ENCODE assay signal across 13 cellular contexts in genomic region chr6:47180633-47181032, GRCh38.
DNase-seq lines count a peak whose midpoint lies in the region; ATAC-seq and TF ChIP-seq lines count a peak whose summit lies in the region.
"Had no signal": no experiment of that assay in that cellular context is flagged by ENCODE, and none has a peak within 500 bp of the region (broad histone marks: within the 10 kb centered on the region; RNA-seq: fewer than 3 reads in every experiment).

No MANE protein-coding gene starts in this region.

- CTCF ChIA-PET in activated naive CD4-positive, alpha-beta T cell treated with anti-CD3 and anti-CD28 coated beads for 36 hours (lab: Charles Lee), result no interaction called here
- CTCF ChIA-PET in activated naive CD4-positive, alpha-beta T cell treated with anti-CD3 and anti-CD28 coated beads, Interleukin-2, amount 10 ng/mL, durations not matched to agents 7 days and 5 days (lab: Charles Lee), result no interaction called here
- CTCF ChIA-PET in T-cell (lab: Charles Lee), result no interaction called here

- no peaks in the 10 kb centered on the region for H3K4me1 Mint-ChIP-seq in activated naive CD4-positive, alpha-beta T cell treated with anti-CD3 and anti-CD28 coated beads for 36 hours (ENCODE audit: low read depth)
- no peaks in the 10 kb centered on the region for H3K4me1 Mint-ChIP-seq in activated naive CD4-positive, alpha-beta T cell treated with anti-CD3 and anti-CD28 coated beads, Interleukin-2, amount 10 ng/mL, durations not matched to agents 7 days and 5 days
- H3K4me1 Mint-ChIP-seq in T-cell, result no peaks in the 10 kb centered on the region

- POLR2A ChIA-PET in T-cell (lab: Charles Lee), result no interaction called here

- H3K27ac Mint-ChIP-seq in activated naive CD4-positive, alpha-beta T cell treated with anti-CD3 and anti-CD28 coated beads for 36 hours, result no peak overlapping the region
- H3K27ac Mint-ChIP-seq in activated naive CD4-positive, alpha-beta T cell treated with anti-CD3 and anti-CD28 coated beads, Interleukin-2, amount 10 ng/mL, durations not matched to agents 7 days and 5 days, result no peak overlapping the region
- H3K27ac Mint-ChIP-seq in T-cell, result no peak overlapping the region
- H3K27ac Mint-ChIP-seq: stimulated activated naive CD8-positive, alpha-beta T cell treated with anti-CD3 and anti-CD28 coated beads, Interleukin-15, Interleukin-2, amounts not matched to agents 100 ng/mL and 50 ng/mL, for 24 hours had no signal

- H3K27me3 Mint-ChIP-seq in activated naive CD4-positive, alpha-beta T cell treated with anti-CD3 and anti-CD28 coated beads for 36 hours (ENCODE audit: low read depth), result peaks cover 2% of the 10 kb centered on the region
- H3K27me3 Mint-ChIP-seq in activated naive CD4-positive, alpha-beta T cell treated with anti-CD3 and anti-CD28 coated beads, Interleukin-2, amount 10 ng/mL, durations not matched to agents 7 days and 5 days, result no peaks in the 10 kb centered on the region
- peaks cover 0 to 3% of the 10 kb centered on the region in 2 donors for H3K27me3 Mint-ChIP-seq in T-cell
- H3K27me3 Mint-ChIP-seq: stimulated activated naive CD8-positive, alpha-beta T cell treated with anti-CD3 and anti-CD28 coated beads, Interleukin-15, Interleukin-2, amounts not matched to agents 100 ng/mL and 50 ng/mL, for 24 hours had no signal

- peak; percentile 7 for DNase-seq in activated naive CD4-positive, alpha-beta T cell treated with anti-CD3 and anti-CD28 coated beads for 36 hours
- DNase-seq in activated naive CD4-positive, alpha-beta T cell treated with anti-CD3 and anti-CD28 coated beads, Interleukin-2, amount 10 ng/mL, durations not matched to agents 7 days and 5 days, result no peak
- peak; percentile 18 to 81 for DNase-seq in NCI-H1930 (lab: John Stamatoyannopoulos, UW)
- peak; percentile 93 for DNase-seq in epithelial cell of esophagus (ENCODE audit: low read depth)
- DNase-seq in skeletal muscle cell (ENCODE audit: low read depth), result peak; percentile 57
- no peak for DNase-seq in T-cell
- DNase-seq in DMS114 treated with DMSO at 0.1 percent for 48 hours (lab: John Stamatoyannopoulos, UW; ENCODE audit: unreplicated experiment), result no peak
- DNase-seq: caudate nucleus, left ventricle myocardium inferior, NCI-H1417 treated with DMSO at 0.1 percent for 48 hours, ovary had no signal

- H3K4me3 ChIP-seq in epithelial cell of esophagus (ENCODE audit: low read length) (no peak overlapping the region), skeletal muscle cell (ENCODE audit: low read depth, low read length) (no peak overlapping the region)
- H3K4me3 ChIP-seq: left ventricle myocardium inferior, ovary had no signal

- H3K36me3 Mint-ChIP-seq in activated naive CD4-positive, alpha-beta T cell treated with anti-CD3 and anti-CD28 coated beads for 36 hours (ENCODE audit: low read depth), result no peaks in the 10 kb centered on the region
- H3K36me3 Mint-ChIP-seq in activated naive CD4-positive, alpha-beta T cell treated with anti-CD3 and anti-CD28 coated beads, Interleukin-2, amount 10 ng/mL, durations not matched to agents 7 days and 5 days, result no peaks in the 10 kb centered on the region
- no peaks in the 10 kb centered on the region for H3K36me3 Mint-ChIP-seq in T-cell

- ATAC-seq in T-cell (replicated peaks in 1 of 4) (no peak), HG03432 (IDR thresholded peaks at IDR 0.05; ENCODE audit: unreplicated experiment) (no peak)

- TF ChIP-seq CTCF in epithelial cell of esophagus (IDR thresholded peaks at IDR 0.05; ENCODE audit: insufficient read depth, low read depth, low read length, missing control alignments), result peak; percentile 22

- H3K4me3 Mint-ChIP-seq in activated naive CD4-positive, alpha-beta T cell treated with anti-CD3 and anti-CD28 coated beads for 36 hours, result no peak overlapping the region
- H3K4me3 Mint-ChIP-seq in activated naive CD4-positive, alpha-beta T cell treated with anti-CD3 and anti-CD28 coated beads, Interleukin-2, amount 10 ng/mL, durations not matched to agents 7 days and 5 days, result no peak overlapping the region
- H3K4me3 Mint-ChIP-seq in T-cell, result no peak overlapping the region
- H3K4me3 Mint-ChIP-seq: stimulated activated naive CD8-positive, alpha-beta T cell treated with anti-CD3 and anti-CD28 coated beads, Interleukin-15, Interleukin-2, amounts not matched to agents 100 ng/mL and 50 ng/mL, for 24 hours had no signal

- no peaks in the 10 kb centered on the region for H3K9me3 Mint-ChIP-seq in activated naive CD4-positive, alpha-beta T cell treated with anti-CD3 and anti-CD28 coated beads for 36 hours
- no peaks in the 10 kb centered on the region for H3K9me3 Mint-ChIP-seq in activated naive CD4-positive, alpha-beta T cell treated with anti-CD3 and anti-CD28 coated beads, Interleukin-2, amount 10 ng/mL, durations not matched to agents 7 days and 5 days
- H3K9me3 Mint-ChIP-seq in T-cell, result no peaks in the 10 kb centered on the region
- H3K9me3 Mint-ChIP-seq: stimulated activated naive CD8-positive, alpha-beta T cell treated with anti-CD3 and anti-CD28 coated beads, Interleukin-15, Interleukin-2, amounts not matched to agents 100 ng/mL and 50 ng/mL, for 24 hours had no signal

- intact Hi-C loops in activated naive CD4-positive, alpha-beta T cell treated with anti-CD3 and anti-CD28 coated beads for 36 hours (cut with micrococcal nuclease), result no loop called here

Comparison
In these comparisons a context has a peak if more than half of its experiments do, and no peak if none do; other contexts are left out.
1. DNase-seq: peak in activated naive CD4-positive, alpha-beta T cell treated with anti-CD3 and anti-CD28 coated beads for 36 hours (single experiment), NCI-H1930 (2 of 2), epithelial cell of esophagus (single experiment) and skeletal muscle cell (single experiment); none in activated naive CD4-positive, alpha-beta T cell treated with anti-CD3 and anti-CD28 coated beads, Interleukin-2, amount 10 ng/mL, durations not matched to agents 7 days and 5 days (single experiment), T-cell (0 of 34) and DMS114 treated with DMSO at 0.1 percent for 48 hours (single experiment).